In the genomic region with DNA sequence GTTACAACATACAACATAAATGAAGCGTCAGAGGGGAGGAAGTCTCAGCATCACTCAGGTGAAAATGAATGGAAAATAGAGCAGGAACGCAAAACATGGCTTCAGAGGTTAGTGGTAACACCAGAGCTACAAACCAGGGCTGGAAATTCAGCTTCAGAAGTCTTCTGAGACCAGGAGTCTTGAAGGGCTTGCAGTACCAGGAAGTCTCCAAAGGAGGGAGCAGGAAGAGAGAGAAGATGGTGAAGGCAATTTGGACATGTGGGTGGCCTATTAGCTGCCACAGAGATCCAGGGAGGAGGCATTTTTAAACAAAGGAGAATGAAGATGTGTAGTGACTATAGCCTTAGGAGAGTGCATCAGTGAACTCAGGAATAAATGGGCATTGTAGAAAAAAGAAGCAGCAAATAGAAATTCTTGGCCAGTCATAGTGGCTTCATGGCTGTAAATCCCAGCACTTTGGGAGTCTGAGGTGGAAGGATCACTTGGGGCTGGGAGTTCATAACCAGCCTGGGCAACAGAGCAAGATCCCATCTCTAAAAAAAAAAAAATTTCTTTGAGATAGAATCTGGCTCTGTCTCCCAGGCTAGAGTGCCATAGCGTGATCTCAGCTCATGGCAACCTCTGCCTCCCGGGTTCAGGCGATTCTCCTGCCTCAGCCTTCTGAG, we compare ENCODE assay signal across 8 cellular contexts. TPM values are rescaled to one million over a fixed set of nuclear protein-coding genes. Genes with fewer than 3 reads are reported as not detected.
DNase-seq lines count a peak whose midpoint lies in the region; ATAC-seq, FAIRE-seq and TF ChIP-seq lines count a peak whose summit lies in the region.

No MANE protein-coding gene starts in this region.

- in situ Hi-C loops in Caki2 (cut with HindIII; ENCODE audit: low pct_unique_long_range_greater_than_20kb, low sequenced_read_pairs), result no loop called here
- in situ Hi-C loops in Panc1 (cut with HindIII; ENCODE audit: low pct_unique_long_range_greater_than_20kb, low sequenced_read_pairs), result no loop called here
- in situ Hi-C loops in GM12878 (cut with MboI), result no loop called here

- H3K4me3 ChIP-seq in Panc1 (ENCODE audit: low read depth in 2 of 2, low read length in 2 of 2), result no peak overlapping the region
- H3K4me3 ChIP-seq in GM12878, result no peak overlapping the region

- intact Hi-C loops in Panc1 (cut with micrococcal nuclease; ENCODE audit: unreplicated experiment), result no loop called here
- intact Hi-C loops in GM12878 (cut with micrococcal nuclease; ENCODE audit: unreplicated experiment), result loop anchor here (5.0 to 10.0 kb wide), 2 partner anchors 171 to 344 kb away; a partner anchor contains a TSS

- H3K4me2 ChIP-seq in GM12878 (ENCODE audit: control insufficient read depth, insufficient read depth), result no peak overlapping the region

- 62% methylated on average over 5 of the region's 5 CpGs for WGBS in GM12878 (ENCODE audit: insufficient coverage, insufficient replicate concordance, low lambda C conversion rate, missing lambda C conversion rate)

- H3K9me3 ChIP-seq in Panc1 (ENCODE audit: control insufficient read depth, insufficient read depth, low read depth, low read length) (no peaks in the 10 kb centered on the region), GM12878 (replicated peaks; ENCODE audit: control insufficient read depth, insufficient read depth, low read length) (no peaks in the 10 kb centered on the region)

- H3K27ac ChIP-seq in Panc1 (ENCODE audit: low read length) (no peak overlapping the region), GM12878 (ENCODE audit: control insufficient read depth, insufficient read depth) (no peak overlapping the region)

- POLR2A ChIA-PET in Panc1 (lab: Charles Lee), result interaction anchor here (0.6 kb wide), 1 partner anchor 22 kb away, joined by 11 read pairs; no protein-coding TSS in a partner anchor
- POLR2A ChIA-PET in GM12878 (lab: Charles Lee), result interaction anchor here (0.5 to 1.0 kb wide), 5 partner anchors 13 to 399 kb away, joined by 3 to 6 read pairs (median 3); no protein-coding TSS in a partner anchor

- peak; percentile 41 for DNase-seq in Caki2 (ENCODE audit: low read depth)
- peak; percentile 76 for DNase-seq in Panc1 (ENCODE audit: low read depth, low spot score)
- no peak for DNase-seq in GM12878 (ENCODE audit: low read depth, low spot score)
- DNase-seq in iPS DF 4.7 (ENCODE audit: extremely low read depth, low spot score), result peak; percentile 87
- peak; percentile 51 for DNase-seq in smooth muscle cell of the brain vasculature (ENCODE audit: low read depth, low spot score)
- no peak for DNase-seq in amniotic stem cell (lab: John Stamatoyannopoulos, UW)

- no peaks in the 10 kb centered on the region for H3K4me1 ChIP-seq in Panc1 (ENCODE audit: control insufficient read depth, insufficient read depth, low read length)
- H3K4me1 ChIP-seq in GM12878 (ENCODE audit: control insufficient read depth, insufficient read depth, low read length), result no peaks in the 10 kb centered on the region

- RAD21 ChIA-PET in GM12878 (lab: Charles Lee; ENCODE audit: unreplicated experiment), result interaction anchor here (0.5 to 1.0 kb wide), 3 partner anchors 10 to 282 kb away, joined by 3 to 4 read pairs (median 4); no protein-coding TSS in a partner anchor

- peak; percentile 84 for ATAC-seq in GM19043 (IDR thresholded peaks at IDR 0.05; ENCODE audit: low read depth, unreplicated experiment)
- ATAC-seq in Panc1, result peak; percentile 86
- ATAC-seq in GM12878, result peak; percentile 93

- H3K79me2 ChIP-seq in GM12878 (ENCODE audit: control insufficient read depth, insufficient read depth, low read length), result no peaks in the 10 kb centered on the region

- TF ChIP-seq RAD21 in Ishikawa (IDR thresholded peaks at IDR 0.05; ENCODE audit: low read depth), result peak; percentile 78
- peak; percentile 88 for TF ChIP-seq RAD21 in GM12878 (IDR thresholded peaks at IDR 0.05; ENCODE audit: insufficient read depth, low read depth, low read length)

- no peak for FAIRE-seq in GM12878 (lab: Jason Lieb, UNC)

- no peaks in the 10 kb centered on the region for H3K36me3 ChIP-seq in Panc1 (ENCODE audit: control insufficient read depth, insufficient read depth, low read length)
- H3K36me3 ChIP-seq in GM12878 (ENCODE audit: control insufficient read depth in 2 of 2, insufficient read depth in 2 of 2, low read length in 1 of 2), result no peaks in the 10 kb centered on the region

- TF ChIP-seq EP300 in Ishikawa (IDR thresholded peaks at IDR 0.05; ENCODE audit: borderline replicate concordance), result no peak
- TF ChIP-seq EP300 in GM12878 (IDR thresholded peaks at IDR 0.05; ENCODE audit: borderline replicate concordance in 1 of 2, control insufficient read depth in 1 of 2, low read depth in 2 of 2, low read length in 2 of 2), result no peak

- no peak overlapping the region for H3K9ac ChIP-seq in GM12878 (ENCODE audit: control insufficient read depth, insufficient read depth, low read length)

- no peak overlapping the region; the same call in 1 of the 2 replicates for H2AFZ ChIP-seq in GM12878 (ENCODE audit: control insufficient read depth, low read depth, low read length)

- no peaks in the 10 kb centered on the region for H4K20me1 ChIP-seq in GM12878 (ENCODE audit: control insufficient read depth, insufficient read depth)

- CTCF ChIA-PET in Panc1 (lab: Charles Lee), result interaction anchor here (0.5 to 1.0 kb wide), 8 partner anchors 11 to 323 kb away, joined by 3 to 5 read pairs (median 3); no protein-coding TSS in a partner anchor
- CTCF ChIA-PET in GM12878 (lab: Yijun Ruan, JAX), result interaction anchor here (0.6 to 1.9 kb wide), 22 partner anchors 8 to 572 kb away, joined by 3 to 10 read pairs (median 4); a partner anchor contains a TSS

- TF ChIP-seq POLR2A in GM12878 (IDR thresholded peaks at IDR 0.05; ENCODE audit: low read depth, low read length), result no peak

- SMC1A ChIA-PET in GM12878 (lab: Charles Lee; ENCODE audit: uncharacterized antibody, unreplicated experiment), result interaction anchor here (0.6 to 1.4 kb wide), 8 partner anchors 9 to 345 kb away, joined by 3 to 5 read pairs (median 3); no protein-coding TSS in a partner anchor

- peak; percentile 93 for TF ChIP-seq CTCF in Panc1 (IDR thresholded peaks at IDR 0.05)
- TF ChIP-seq CTCF in GM12878 (IDR thresholded peaks at IDR 0.05 in 2 of 3, conservative IDR thresholded peaks at IDR 0.05 in 1 of 3; ENCODE audit: control insufficient read depth in 2 of 3, extremely low read depth in 1 of 3, insufficient read depth in 1 of 3, low read depth in 3 of 3, low read length in 3 of 3), result peak; percentile 77 to 90 (median 89)

- H3K27me3 ChIP-seq in Panc1 (ENCODE audit: control insufficient read depth, insufficient read depth, low read length) (no peaks in the 10 kb centered on the region), GM12878 (replicated peaks in 1 of 2; ENCODE audit: control insufficient read depth in 2 of 2, insufficient read depth in 2 of 2, low read length in 1 of 2) (no peaks in the 10 kb centered on the region)

- BruUV-seq in Panc1 (replicated peaks; lab: Mats Ljungman, UMichigan) (no TSS peak), GM12878 (replicated peaks; lab: Mats Ljungman, UMichigan) (no TSS peak)

TF ChIP-seq in Ishikawa, 13 proteins besides CTCF, POLR2A, EP300 and RAD21:
- TF ChIP-seq TCF12 (IDR thresholded peaks at IDR 0.05; ENCODE audit: low read depth), result no peak
- no peak for TF ChIP-seq YY1 (IDR thresholded peaks at IDR 0.05; ENCODE audit: low read depth)
TF ChIP-seq in Ishikawa: peak in this region for 0.

TF ChIP-seq in GM12878, 131 proteins besides CTCF, POLR2A, EP300 and RAD21 (continues in another document):
- TF ChIP-seq SMAD1 (IDR thresholded peaks at IDR 0.05; ENCODE audit: low read depth, partially characterized antibody), result no peak
- TF ChIP-seq SMC3 (IDR thresholded peaks at IDR 0.05; ENCODE audit: borderline replicate concordance, low read length), result peak; percentile 79

RNA-seq across cellular contexts. Expression of a gene that starts 9.3 kb away (rescaled TPM):
- 0.14 and 0.37 TPM in 2 replicates for total RNA-seq in Caki2 (2014; rRNA removed; shearing (Covaris generic); ENCODE audit: low replicate concordance)
- total RNA-seq in Panc1 (2021; ENCODE audit: unreplicated experiment) (2.3 TPM), GM12878 (2014; rRNA removed) (1.1 TPM in 2 replicates), GM12878 (2014; rRNA removed; fragmentation: Illumina TruSeq; extraction: Trizol) (1.4 TPM in 2 replicates), GM12878 (2021) (1.1 and 1.4 TPM in 2 replicates)
- polyA plus RNA-seq in Panc1 (2012; ENCODE audit: insufficient read length), result 0.44 TPM
- 6.3 and 7.8 TPM in 2 replicates for total RNA-seq in GM12878 (2013; cell fraction: nucleolus; rRNA removed)
- polyA plus RNA-seq in GM12878 (2011; ENCODE audit: low read depth), result 0.09 TPM
- polyA plus RNA-seq in GM12878 (2011; rRNA removed) (0.42 and 0.46 TPM in 2 replicates), GM12878 (2014; fragmentation: Illumina TruSeq; extraction: Trizol) (0.62 and 1.0 TPM in 2 replicates), GM12878 (2014; fragmentation: Nextera tagmentation; extraction: Ambion mirVana) (under 1 TPM; 0.22 to 0.31 TPM), GM12878 (2014; rRNA removed) (0.31 and 0.34 TPM in 2 replicates), GM12878 (2016; fragmentation: Nextera tagmentation; extraction: Ambion mirVana) (under 1 TPM; 0.59 to 0.71 TPM)
- polyA plus RNA-seq in GM12878 (2011; cell fraction: cytosol; rRNA removed), result 0.17 and 0.18 TPM in 2 replicates
- 0.39 and 0.46 TPM in 2 replicates for polyA plus RNA-seq in GM12878 (2011; cell fraction: nucleus; rRNA removed)
- 0.21 and 0.28 TPM in 2 replicates for polyA plus RNA-seq in GM12878 (2012)
- polyA minus RNA-seq in GM12878 (2011; rRNA and poly(A)+ RNA removed), result 1.4 and 1.5 TPM in 2 replicates
- 0.40 and 0.52 TPM in 2 replicates for polyA minus RNA-seq in GM12878 (2011; cell fraction: cytosol; rRNA and poly(A)+ RNA removed)
- polyA minus RNA-seq in GM12878 (2011; cell fraction: nucleus; rRNA and poly(A)+ RNA removed), result 0.85 and 1.1 TPM in 2 replicates

RNA-seq across cellular contexts. Expression of a gene that starts 23.6 kb away (rescaled TPM):
- 7.3 and 9.5 TPM in 2 replicates for total RNA-seq in Caki2 (2014; rRNA removed; shearing (Covaris generic); ENCODE audit: low replicate concordance)
- 20.8 TPM for total RNA-seq in Panc1 (2021; ENCODE audit: unreplicated experiment)
- 6.5 TPM for polyA plus RNA-seq in Panc1 (2012; ENCODE audit: insufficient read length)
- 41.1 and 46.2 TPM in 2 replicates for total RNA-seq in GM12878 (2013; cell fraction: nucleolus; rRNA removed)
- total RNA-seq in GM12878 (2014; rRNA removed), result 7.7 and 9.6 TPM in 2 replicates
- total RNA-seq in GM12878 (2014; rRNA removed; fragmentation: Illumina TruSeq; extraction: Trizol), result 8.6 and 11.2 TPM in 2 replicates
- 12.9 TPM in 2 replicates for total RNA-seq in GM12878 (2021)
- polyA plus RNA-seq in GM12878 (2011; ENCODE audit: low read depth), result 3.9 TPM
- polyA plus RNA-seq in GM12878 (2011; rRNA removed), result 13.5 and 24.3 TPM in 2 replicates
- polyA plus RNA-seq in GM12878 (2011; cell fraction: cytosol; rRNA removed), result 4.2 and 4.4 TPM in 2 replicates
- polyA plus RNA-seq in GM12878 (2011; cell fraction: nucleus; rRNA removed), result 10.7 and 12.7 TPM in 2 replicates
- polyA plus RNA-seq in GM12878 (2012), result 4.4 and 5.1 TPM in 2 replicates
- 4.8 and 5.5 TPM in 2 replicates for polyA plus RNA-seq in GM12878 (2014; fragmentation: Illumina TruSeq; extraction: Trizol)
- 1 to 10 TPM; 2.2 to 4.2 TPM for polyA plus RNA-seq in GM12878 (2014; fragmentation: Nextera tagmentation; extraction: Ambion mirVana)
- 6.1 and 8.1 TPM in 2 replicates for polyA plus RNA-seq in GM12878 (2014; rRNA removed)
- 10 to 100 TPM in 1 of 2 experiments, 1 to 10 TPM in 1; 8.3 to 11.1 TPM for polyA plus RNA-seq in GM12878 (2016; fragmentation: Nextera tagmentation; extraction: Ambion mirVana)
- polyA minus RNA-seq in GM12878 (2011; rRNA and poly(A)+ RNA removed), result 9.1 and 20.0 TPM in 2 replicates
- 4.3 and 6.2 TPM in 2 replicates for polyA minus RNA-seq in GM12878 (2011; cell fraction: cytosol; rRNA and poly(A)+ RNA removed)
- 4.6 and 8.2 TPM in 2 replicates for polyA minus RNA-seq in GM12878 (2011; cell fraction: nucleus; rRNA and poly(A)+ RNA removed)

Comparison
In these comparisons a context has a peak if more than half of its experiments do, and no peak if none do; other contexts are left out.
1. DNase-seq: peak in Caki2 (single experiment), Panc1 (single experiment), iPS DF 4.7 (single experiment) and smooth muscle cell of the brain vasculature (single experiment); none in GM12878 (single experiment) and amniotic stem cell (single experiment).
2. Peak in every context shown above with its lines, with median percentiles within 50 percentile points of each other: ATAC-seq.